13 cellular contexts compared by ENCODE assay signal in genomic region chr13:44331446-44331845, GRCh38. TPM values are rescaled to one million over a fixed set of nuclear protein-coding genes. Genes with fewer than 3 reads are reported as not detected.
DNase-seq lines count a peak whose midpoint lies in the region; ATAC-seq lines count a peak whose summit lies in the region.
"Had no signal": no experiment of that assay in that cellular context is flagged by ENCODE, and none has a peak within 500 bp of the region (broad histone marks: within the 10 kb centered on the region; RNA-seq: fewer than 3 reads in every experiment).

No MANE protein-coding gene starts in this region.

- peaks cover 12% of the 10 kb centered on the region for H3K4me1 Mint-ChIP-seq in activated naive CD8-positive, alpha-beta T cell treated with anti-CD3 and anti-CD28 coated beads for 36 hours

- no peak overlapping the region for H3K27ac Mint-ChIP-seq in activated naive CD8-positive, alpha-beta T cell treated with anti-CD3 and anti-CD28 coated beads for 36 hours

- peaks cover 1% of the 10 kb centered on the region for H3K9me3 Mint-ChIP-seq in activated naive CD8-positive, alpha-beta T cell treated with anti-CD3 and anti-CD28 coated beads for 36 hours

- no peaks in the 10 kb centered on the region for H3K27me3 Mint-ChIP-seq in activated naive CD8-positive, alpha-beta T cell treated with anti-CD3 and anti-CD28 coated beads for 36 hours

- no peak overlapping the region for H3K4me3 Mint-ChIP-seq in activated naive CD8-positive, alpha-beta T cell treated with anti-CD3 and anti-CD28 coated beads for 36 hours
- H3K4me3 Mint-ChIP-seq: WTC11 had no signal

- peak; percentile 35 for DNase-seq in activated CD4-positive, alpha-beta T cell treated with anti-CD3 and anti-CD28 coated beads for 48 hours
- DNase-seq in activated CD4-positive, alpha-beta T cell treated with anti-CD3 and anti-CD28 coated beads, Interleukin-2, amount 50 U/mL, for 4 hours, result no peak
- peak; percentile 11 for DNase-seq in activated naive CD8-positive, alpha-beta T cell treated with anti-CD3 and anti-CD28 coated beads for 36 hours
- DNase-seq in hepatic stellate cell (ENCODE audit: low spot score) (peak; percentile 13), NCI-H2029 (lab: John Stamatoyannopoulos, UW) (no peak), NCI-H187 treated with DMSO at 0.1 percent for 48 hours (lab: John Stamatoyannopoulos, UW) (no peak)
- no peak for DNase-seq in stimulated activated naive CD8-positive, alpha-beta T cell treated with anti-CD3 and anti-CD28 coated beads, Interleukin-15, Interleukin-2, amounts not matched to agents 100 U/mL and 50 U/mL, for 24 hours
- DNase-seq in NK-92 treated with Interleukin-12 subunit alpha and Interleukin-12 subunit beta, amount 100 ng/mL, for 24 hours (lab: John Stamatoyannopoulos, UW), result no peak
- DNase-seq: activated gamma-delta T cell, SIG-M5 had no signal

- no peaks in the 10 kb centered on the region for H3K36me3 Mint-ChIP-seq in activated naive CD8-positive, alpha-beta T cell treated with anti-CD3 and anti-CD28 coated beads for 36 hours
- H3K36me3 Mint-ChIP-seq: WTC11 had no signal

- ATAC-seq in stimulated activated naive CD8-positive, alpha-beta T cell treated with anti-CD3 and anti-CD28 coated beads, Interleukin-15, Interleukin-2, amounts not matched to agents 100 U/mL and 50 U/mL, for 24 hours, result peak; percentile 92

RNA-seq across cellular contexts. Expression of gene SERP2, which starts 42.2 kb away (rescaled TPM):
- 1 to 10 TPM; 3.1 TPM for total RNA-seq in activated naive CD8-positive, alpha-beta T cell treated with anti-CD3 and anti-CD28 coated beads for 36 hours
- total RNA-seq: A172, HT1080 had no signal

Comparison
In these comparisons a context has a peak if more than half of its experiments do, and no peak if none do; other contexts are left out.
1. DNase-seq: peak in activated CD4-positive, alpha-beta T cell treated with anti-CD3 and anti-CD28 coated beads for 48 hours (single experiment), activated naive CD8-positive, alpha-beta T cell treated with anti-CD3 and anti-CD28 coated beads for 36 hours (single experiment) and hepatic stellate cell (single experiment); none in activated CD4-positive, alpha-beta T cell treated with anti-CD3 and anti-CD28 coated beads, Interleukin-2, amount 50 U/mL, for 4 hours (0 of 2), stimulated activated naive CD8-positive, alpha-beta T cell treated with anti-CD3 and anti-CD28 coated beads, Interleukin-15, Interleukin-2, amounts not matched to agents 100 U/mL and 50 U/mL, for 24 hours (single experiment), NCI-H2029 (single experiment), NK-92 treated with Interleukin-12 subunit alpha and Interleukin-12 subunit beta, amount 100 ng/mL, for 24 hours (single experiment) and NCI-H187 treated with DMSO at 0.1 percent for 48 hours (single experiment).